Comparison of ENCODE assay signal across 27 cellular contexts in genomic region chr14:99419905-99420304, GRCh38.
"Had no signal": no experiment of that assay in that cellular context is flagged by ENCODE, and none has a peak within 500 bp of the region (broad histone marks: within the 10 kb centered on the region; RNA-seq: fewer than 3 reads in every experiment).

No MANE protein-coding gene starts in this region.

- ATAC-seq: activated CD4-positive, alpha-beta T cell treated with anti-CD3 and anti-CD28 coated beads for 36 hours; activated CD8-positive, alpha-beta memory T cell treated with anti-CD3 and anti-CD28 coated beads, Interleukin-2, amount 10 ng/mL, durations not matched to agents 7 days and 5 days; activated CD8-positive, alpha-beta T cell treated with anti-CD3 and anti-CD28 coated beads, Interleukin-2, amount 10 ng/mL, durations not matched to agents 7 days and 5 days; activated T-cell treated with anti-CD3 and anti-CD28 coated beads, Interleukin-2, amount 50 U/mL, for 72 hours; naive thymus-derived CD8-positive, alpha-beta T cell; right cardiac atrium had no signal

- H3K9me3 ChIP-seq: left lung, lower lobe of right lung, spleen, tibial nerve had no signal

- H3K27ac ChIP-seq: epithelial cell of prostate, left lung, lower lobe of right lung, spleen, tibial nerve had no signal

- H3K36me3 ChIP-seq: lower lobe of right lung had no signal

- H3K4me3 ChIP-seq: left lung, lower lobe of right lung, spleen, tibial nerve had no signal

- FAIRE-seq: bronchial epithelial cell, colon, endometrium, frontal cortex had no signal

- DNase-seq: activated CD4-positive, alpha-beta T cell treated with anti-CD3 and anti-CD28 coated beads for 36 hours; activated CD4-positive, CD25-positive, alpha-beta regulatory T cell; activated CD8-positive, alpha-beta memory T cell treated with anti-CD3 and anti-CD28 coated beads, Interleukin-2, amount 10 ng/mL, durations not matched to agents 7 days and 5 days; activated CD8-positive, alpha-beta T cell treated with anti-CD3 and anti-CD28 coated beads, Interleukin-2, amount 10 ng/mL, durations not matched to agents 7 days and 5 days; activated effector memory CD4-positive, alpha-beta T cell treated with Interleukin-2 at 50 U/mL for 16 hours; activated naive CD4-positive, alpha-beta T cell treated with Interleukin-2 at 50 U/mL for 16 hours; activated T-cell treated with anti-CD3 and anti-CD28 coated beads for 4 hours; activated T-cell treated with anti-CD3 and anti-CD28 coated beads, Interleukin-2, amount 50 U/mL, for 72 hours; anterior cingulate cortex; dermis blood vessel endothelial cell; effector CD8-positive, alpha-beta T cell; mesenchymal stem cell; naive thymus-derived CD8-positive, alpha-beta T cell; occipital lobe; posterior cingulate gyrus; right cardiac atrium; spleen; stimulated activated naive CD4-positive, alpha-beta T cell treated with Interleukin-2 at 50 U/mL for 16 hours; T1000 had no signal
